ENCODE assay signal across 1 cellular context in the genomic region with DNA sequence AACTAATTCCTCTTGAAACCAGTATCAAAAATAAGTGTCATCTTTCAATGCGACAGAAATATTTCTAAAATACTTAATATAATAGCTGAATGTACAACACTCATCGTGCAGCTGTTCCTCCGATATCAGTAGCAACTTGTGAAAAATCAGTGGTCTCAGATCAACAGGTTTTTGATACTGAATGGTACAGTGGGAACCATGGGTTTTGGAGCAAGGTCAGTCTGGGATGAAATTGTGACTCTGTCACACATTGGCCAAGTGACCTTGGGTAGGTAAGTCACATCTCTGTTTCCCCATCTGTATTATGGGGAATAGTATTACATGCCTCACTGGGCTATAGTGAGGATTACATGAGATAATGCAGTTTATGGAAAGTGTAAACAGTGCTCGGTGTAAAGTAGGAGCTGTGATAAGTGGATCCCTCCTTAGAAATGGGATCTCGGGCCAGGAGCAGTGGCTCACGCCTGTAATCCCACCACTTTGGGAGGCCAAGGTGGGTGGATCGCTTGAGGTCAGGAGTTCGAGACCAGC.
TF ChIP-seq lines count a peak whose summit lies in the region.

No MANE protein-coding gene starts in this region.

TF ChIP-seq in IMR-90, 13 proteins besides CTCF, POLR2A, EP300 and RAD21:
- TF ChIP-seq BHLHE40 (IDR thresholded peaks at IDR 0.05; ENCODE audit: low read depth, low read length): no peak
- no peak for TF ChIP-seq MXI1 (IDR thresholded peaks at IDR 0.05; ENCODE audit: borderline replicate concordance, low read depth, low read length)
- no peak for TF ChIP-seq CEBPB (IDR thresholded peaks at IDR 0.05; ENCODE audit: low read depth, low read length)
- TF ChIP-seq SMC3 (IDR thresholded peaks at IDR 0.05; ENCODE audit: low read depth, low read length): no peak
- TF ChIP-seq MAZ (IDR thresholded peaks at IDR 0.05; ENCODE audit: borderline replicate concordance, low read depth, low read length): no peak
- no peak for TF ChIP-seq RCOR1 (IDR thresholded peaks at IDR 0.05; ENCODE audit: insufficient replicate concordance, low read length)
- TF ChIP-seq MAFK (IDR thresholded peaks at IDR 0.05; ENCODE audit: low read depth, low read length): no peak
- TF ChIP-seq, protein P1, sequence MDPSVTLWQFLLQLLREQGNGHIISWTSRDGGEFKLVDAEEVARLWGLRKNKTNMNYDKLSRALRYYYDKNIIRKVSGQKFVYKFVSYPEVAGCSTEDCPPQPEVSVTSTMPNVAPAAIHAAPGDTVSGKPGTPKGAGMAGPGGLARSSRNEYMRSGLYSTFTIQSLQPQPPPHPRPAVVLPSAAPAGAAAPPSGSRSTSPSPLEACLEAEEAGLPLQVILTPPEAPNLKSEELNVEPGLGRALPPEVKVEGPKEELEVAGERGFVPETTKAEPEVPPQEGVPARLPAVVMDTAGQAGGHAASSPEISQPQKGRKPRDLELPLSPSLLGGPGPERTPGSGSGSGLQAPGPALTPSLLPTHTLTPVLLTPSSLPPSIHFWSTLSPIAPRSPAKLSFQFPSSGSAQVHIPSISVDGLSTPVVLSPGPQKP (IDR thresholded peaks at IDR 0.05; ENCODE audit: borderline replicate concordance, low read depth, low read length): no peak
- TF ChIP-seq, protein P2, sequence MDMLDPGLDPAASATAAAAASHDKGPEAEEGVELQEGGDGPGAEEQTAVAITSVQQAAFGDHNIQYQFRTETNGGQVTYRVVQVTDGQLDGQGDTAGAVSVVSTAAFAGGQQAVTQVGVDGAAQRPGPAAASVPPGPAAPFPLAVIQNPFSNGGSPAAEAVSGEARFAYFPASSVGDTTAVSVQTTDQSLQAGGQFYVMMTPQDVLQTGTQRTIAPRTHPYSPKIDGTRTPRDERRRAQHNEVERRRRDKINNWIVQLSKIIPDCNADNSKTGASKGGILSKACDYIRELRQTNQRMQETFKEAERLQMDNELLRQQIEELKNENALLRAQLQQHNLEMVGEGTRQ (IDR thresholded peaks at IDR 0.05; ENCODE audit: low read depth, low read length): no peak
- no peak for TF ChIP-seq FOS (IDR thresholded peaks at IDR 0.05; ENCODE audit: low read depth, low read length)
- no peak for TF ChIP-seq RFX5 (IDR thresholded peaks at IDR 0.05; ENCODE audit: low read depth, low read length)
- no peak for TF ChIP-seq CHD1 (IDR thresholded peaks at IDR 0.05; ENCODE audit: low read depth, low read length)
- no peak for TF ChIP-seq NFE2L2 (IDR thresholded peaks at IDR 0.05; ENCODE audit: low read depth, low read length)
